Comparison of ENCODE assay signal across 2 cellular contexts in genomic region chr1:81922955-81923354, GRCh38.
A peak's percentile ranks its signal among the peaks of the same experiment; 100 is the strongest.
TF ChIP-seq lines count a peak whose summit lies in the region.

No MANE protein-coding gene starts in this region.

TF ChIP-seq in HEK293, 187 proteins besides CTCF, POLR2A, EP300 and RAD21:
- TF ChIP-seq ZBTB6 (tag by site-specific recombination; IDR thresholded peaks at IDR 0.05) (no peak), ZNF843 (tag by site-specific recombination; IDR thresholded peaks at IDR 0.05) (peak; percentile 75), SETDB1 (IDR thresholded peaks at IDR 0.05; ENCODE audit: insufficient read length, low read length) (no peak), ZSCAN18 (tag by site-specific recombination; IDR thresholded peaks at IDR 0.05) (no peak), PRDM6 (tag by site-specific recombination; IDR thresholded peaks at IDR 0.05) (peak; percentile 54), ZNF341 (tag by site-specific recombination; IDR thresholded peaks at IDR 0.05; ENCODE audit: low read depth) (no peak), FEZF1 (tag by site-specific recombination; IDR thresholded peaks at IDR 0.05) (peak; percentile 64; the same call in 1 of the 2 replicates), ZNF670 (tag by site-specific recombination; IDR thresholded peaks at IDR 0.05; ENCODE audit: low read depth) (no peak), SCRT2 (tag by site-specific recombination; IDR thresholded peaks at IDR 0.05) (0 out of 2 replicates have a peak, but pooled peaks have one; percentile 31), ZNF140 (tag by site-specific recombination; IDR thresholded peaks at IDR 0.05) (no peak), SP7 (tag by site-specific recombination; IDR thresholded peaks at IDR 0.05) (no peak), SP2 (tag by site-specific recombination; IDR thresholded peaks at IDR 0.05) (no peak), ZNF416 (tag by site-specific recombination; IDR thresholded peaks at IDR 0.05) (no peak), HOXA7 (CRISPR knock-in tag; IDR thresholded peaks at IDR 0.05; ENCODE audit: borderline replicate concordance) (no peak), ZBTB48 (tag by site-specific recombination; IDR thresholded peaks at IDR 0.05) (no peak), ZSCAN16 (tag by site-specific recombination; IDR thresholded peaks at IDR 0.05) (no peak), ZIC2 (tag by site-specific recombination; IDR thresholded peaks at IDR 0.05) (peak; percentile 68), TCF7L2 (IDR thresholded peaks at IDR 0.05; ENCODE audit: borderline replicate concordance, low read depth, low read length) (peak; percentile 54; the same call in 1 of the 2 replicates), ZNF24 (tag by site-specific recombination; IDR thresholded peaks at IDR 0.05) (no peak), ZNF555 (tag by site-specific recombination; conservative IDR thresholded peaks at IDR 0.05) (no peak), ZNF214 (tag by site-specific recombination; IDR thresholded peaks at IDR 0.05; ENCODE audit: borderline replicate concordance) (no peak), OSR2 (tag by site-specific recombination; IDR thresholded peaks at IDR 0.05) (peak; percentile 46; the same call in 1 of the 2 replicates), ZNF157 (tag by site-specific recombination; IDR thresholded peaks at IDR 0.05) (no peak), ZBTB21 (tag by site-specific recombination; IDR thresholded peaks at IDR 0.05) (no peak)

TF ChIP-seq in H1, 55 proteins besides CTCF, POLR2A, EP300 and RAD21 (continued from another document):
- TF ChIP-seq HDAC2 (IDR thresholded peaks at IDR 0.05; ENCODE audit: borderline replicate concordance in 1 of 2, low read depth in 2 of 2, low read length in 2 of 2), result no peak
- TF ChIP-seq SRF (IDR thresholded peaks at IDR 0.05; ENCODE audit: low read depth, low read length), result no peak
- no peak for TF ChIP-seq POU5F1 (IDR thresholded peaks at IDR 0.05; ENCODE audit: low read depth, low read length)
- TF ChIP-seq TAF7 (optimal IDR thresholded peaks at IDR 0.05; ENCODE audit: borderline replicate concordance, low read depth, low read length), result no peak
- no peak for TF ChIP-seq CREB1 (IDR thresholded peaks at IDR 0.05)
- TF ChIP-seq BACH1 (IDR thresholded peaks at IDR 0.05; ENCODE audit: low read length), result no peak
- no peak for TF ChIP-seq YY1 (IDR thresholded peaks at IDR 0.05; ENCODE audit: low read depth, low read length)
- TF ChIP-seq ATF3 (IDR thresholded peaks at IDR 0.05; ENCODE audit: insufficient read depth, low read depth, low read length), result no peak
